12 cellular contexts compared by ENCODE assay signal in genomic region chr5:142065273-142065672, GRCh38. TPM values are rescaled to one million over a fixed set of nuclear protein-coding genes. Genes with fewer than 3 reads are reported as not detected.
DNase-seq lines count a peak whose midpoint lies in the region; ATAC-seq and TF ChIP-seq lines count a peak whose summit lies in the region.
"Had no signal": no experiment of that assay in that cellular context is flagged by ENCODE, and none has a peak within 500 bp of the region (broad histone marks: within the 10 kb centered on the region; RNA-seq: fewer than 3 reads in every experiment).

No MANE protein-coding gene starts in this region.

- H3K27ac ChIP-seq in SK-N-SH (ENCODE audit: low read depth in 2 of 2, low read length in 1 of 2) (peak overlapping the region in 1 of 2 experiments; percentile 98; a peak in 2 of 4 replicates), substantia nigra (ENCODE audit: low read depth, low read length, poor library complexity, severe bottlenecking) (peak overlapping the region; percentile 61)
- H3K27ac ChIP-seq: transverse colon had no signal

- no peaks in the 10 kb centered on the region for H3K9me3 ChIP-seq in SK-N-SH
- H3K9me3 ChIP-seq: transverse colon had no signal

- H3K27me3 ChIP-seq in SK-N-SH (ENCODE audit: insufficient read depth) = no peaks in the 10 kb centered on the region
- H3K27me3 ChIP-seq: transverse colon had no signal

- no peak overlapping the region for H3K4me2 ChIP-seq in SK-N-SH

- H4K20me1 ChIP-seq in SK-N-SH (ENCODE audit: insufficient read depth) = no peaks in the 10 kb centered on the region

- no peaks in the 10 kb centered on the region for H3K79me2 ChIP-seq in SK-N-SH (ENCODE audit: insufficient read depth)

- TF ChIP-seq RAD21 in SK-N-SH (IDR thresholded peaks at IDR 0.05; ENCODE audit: low read length) = peak; percentile 27

- intact Hi-C loops in Right ventricle myocardium superior (cut with DNase I) (no loop called here), posterior vena cava (cut with DNase I) (loop anchor here in 1 of 2 donors (1.0 to 5.0 kb wide), 2 partner anchors 17 to 967 kb away; no protein-coding TSS in a partner anchor)

- peaks cover 15 to 41% of the 10 kb centered on the region in 2 experiments for H3K4me1 ChIP-seq in SK-N-SH (ENCODE audit: control insufficient read depth in 1 of 2, insufficient read depth in 2 of 2, low read depth in 1 of 2, low read length in 1 of 2)

- H2AFZ ChIP-seq in SK-N-SH (ENCODE audit: low read depth) = no peak overlapping the region

- H3K4me3 Mint-ChIP-seq in activated naive CD8-positive, alpha-beta T cell treated with anti-CD3 and anti-CD28 coated beads, Interleukin-2, amount 50 U/mL, for 24 hours = no peak overlapping the region
- H3K4me3 Mint-ChIP-seq: mesothelial cell of epicardium had no signal

- peak in 1 of 2 experiments; percentile 74; a peak in 2 of 4 replicates for TF ChIP-seq EP300 in SK-N-SH (IDR thresholded peaks at IDR 0.05; ENCODE audit: borderline replicate concordance in 1 of 2, low read depth in 1 of 2, low read length in 1 of 2)

- TF ChIP-seq CTCF in SK-N-SH (IDR thresholded peaks at IDR 0.05) (no peak), fibroblast of villous mesenchyme (IDR thresholded peaks at IDR 0.05; ENCODE audit: insufficient read depth, low read depth, low read length) (no peak)

- peaks cover 1% of the 10 kb centered on the region for H3K27me3 Mint-ChIP-seq in activated naive CD8-positive, alpha-beta T cell treated with anti-CD3 and anti-CD28 coated beads, Interleukin-2, amount 50 U/mL, for 24 hours

- H3K9me2 ChIP-seq in SK-N-SH = no peaks in the 10 kb centered on the region

- ATAC-seq in activated naive CD8-positive, alpha-beta T cell treated with anti-CD3 and anti-CD28 coated beads, Interleukin-2, amount 50 U/mL, for 24 hours = no peak
- no peak for ATAC-seq in Right ventricle myocardium superior (ENCODE audit: poor library complexity)

- DNase-seq in NCI-H1092 treated with DMSO at 0.1 percent for 48 hours (lab: John Stamatoyannopoulos, UW) = peak; percentile 43
- DNase-seq in NCI-H1092 (lab: John Stamatoyannopoulos, UW) = no peak
- DNase-seq in SK-N-SH = peak; percentile 78
- peak; percentile 22 for DNase-seq in fibroblast of villous mesenchyme (ENCODE audit: low read depth)
- DNase-seq in substantia nigra (lab: John Stamatoyannopoulos, UW) = peak in 38 of 49 donors; percentile 5 to 77 (median 38)
- DNase-seq in activated naive CD8-positive, alpha-beta T cell treated with anti-CD3 and anti-CD28 coated beads, Interleukin-2, amount 50 U/mL, for 24 hours = no peak
- DNase-seq in Right ventricle myocardium superior = no peak
- no peak for DNase-seq in posterior vena cava (ENCODE audit: low spot score)
- DNase-seq: activated CD4-positive, alpha-beta T cell treated with anti-CD3 and anti-CD28 coated beads for 48 hours; KBM-7; transverse colon had no signal

- H3K36me3 Mint-ChIP-seq in activated naive CD8-positive, alpha-beta T cell treated with anti-CD3 and anti-CD28 coated beads, Interleukin-2, amount 50 U/mL, for 24 hours (ENCODE audit: low read depth) = no peaks in the 10 kb centered on the region
- H3K36me3 Mint-ChIP-seq: mesothelial cell of epicardium had no signal

- 28% methylated on average over 2 of the region's 2 CpGs for WGBS in SK-N-SH (ENCODE audit: low lambda C conversion rate)

- no peaks in the 10 kb centered on the region for H3K36me3 ChIP-seq in SK-N-SH (replicated peaks in 1 of 2; ENCODE audit: control insufficient read depth in 1 of 2, insufficient read depth in 2 of 2, low read length in 1 of 2)
- H3K36me3 ChIP-seq: transverse colon had no signal

- H3F3A ChIP-seq in SK-N-SH (replicated peaks; ENCODE audit: insufficient read depth) = peaks cover 6% of the 10 kb centered on the region

- no peak overlapping the region for H3K9ac ChIP-seq in SK-N-SH

- peaks cover 20% of the 10 kb centered on the region for H3K4me1 Mint-ChIP-seq in activated naive CD8-positive, alpha-beta T cell treated with anti-CD3 and anti-CD28 coated beads, Interleukin-2, amount 50 U/mL, for 24 hours

- no peaks in the 10 kb centered on the region for H3K9me3 Mint-ChIP-seq in activated naive CD8-positive, alpha-beta T cell treated with anti-CD3 and anti-CD28 coated beads, Interleukin-2, amount 50 U/mL, for 24 hours
- H3K9me3 Mint-ChIP-seq: mesothelial cell of epicardium had no signal

- POLR2A ChIA-PET in SK-N-SH (lab: Yijun Ruan, JAX) = interaction anchor here (1.4 kb wide), 1 partner anchor 45 kb away, joined by 3 read pairs; no protein-coding TSS in a partner anchor

- CTCF ChIA-PET in SK-N-SH (lab: Yijun Ruan, JAX) = interaction anchor here (1.2 to 4.9 kb wide), 4 partner anchors 52 to 181 kb away, joined by 3 to 35 read pairs (median 4); partner anchors contain the start of gene GNPDA1

- H3K4me3 ChIP-seq in SK-N-SH (ENCODE audit: low read depth in 2 of 2, low read length in 1 of 2) (no peak overlapping the region), fibroblast of villous mesenchyme (ENCODE audit: low read depth, low read length) (no peak overlapping the region)
- H3K4me3 ChIP-seq: transverse colon had no signal

- no peak overlapping the region for H3K27ac Mint-ChIP-seq in activated naive CD8-positive, alpha-beta T cell treated with anti-CD3 and anti-CD28 coated beads, Interleukin-2, amount 50 U/mL, for 24 hours
- H3K27ac Mint-ChIP-seq: mesothelial cell of epicardium had no signal

TF ChIP-seq in SK-N-SH, 30 proteins besides CTCF, POLR2A, EP300 and RAD21:
- no peak for TF ChIP-seq SIN3A (IDR thresholded peaks at IDR 0.05; ENCODE audit: borderline replicate concordance, low read depth, low read length)
- TF ChIP-seq, protein P1, sequence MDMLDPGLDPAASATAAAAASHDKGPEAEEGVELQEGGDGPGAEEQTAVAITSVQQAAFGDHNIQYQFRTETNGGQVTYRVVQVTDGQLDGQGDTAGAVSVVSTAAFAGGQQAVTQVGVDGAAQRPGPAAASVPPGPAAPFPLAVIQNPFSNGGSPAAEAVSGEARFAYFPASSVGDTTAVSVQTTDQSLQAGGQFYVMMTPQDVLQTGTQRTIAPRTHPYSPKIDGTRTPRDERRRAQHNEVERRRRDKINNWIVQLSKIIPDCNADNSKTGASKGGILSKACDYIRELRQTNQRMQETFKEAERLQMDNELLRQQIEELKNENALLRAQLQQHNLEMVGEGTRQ (IDR thresholded peaks at IDR 0.05; ENCODE audit: borderline replicate concordance, low read depth, low read length) = no peak
- no peak for TF ChIP-seq FOSL2 (IDR thresholded peaks at IDR 0.05; ENCODE audit: borderline replicate concordance, low read depth)
- TF ChIP-seq MXI1 (IDR thresholded peaks at IDR 0.05; ENCODE audit: low read depth, low read length) = peak; percentile 54; the same call in 1 of the 2 replicates
- no peak for TF ChIP-seq TEAD4 (IDR thresholded peaks at IDR 0.05; ENCODE audit: borderline replicate concordance, insufficient read depth)
- no peak for TF ChIP-seq MAX (IDR thresholded peaks at IDR 0.05; ENCODE audit: low read depth)
- TF ChIP-seq NRF1 (IDR thresholded peaks at IDR 0.05; ENCODE audit: low read depth, low read length) = no peak
- TF ChIP-seq, protein P2, sequence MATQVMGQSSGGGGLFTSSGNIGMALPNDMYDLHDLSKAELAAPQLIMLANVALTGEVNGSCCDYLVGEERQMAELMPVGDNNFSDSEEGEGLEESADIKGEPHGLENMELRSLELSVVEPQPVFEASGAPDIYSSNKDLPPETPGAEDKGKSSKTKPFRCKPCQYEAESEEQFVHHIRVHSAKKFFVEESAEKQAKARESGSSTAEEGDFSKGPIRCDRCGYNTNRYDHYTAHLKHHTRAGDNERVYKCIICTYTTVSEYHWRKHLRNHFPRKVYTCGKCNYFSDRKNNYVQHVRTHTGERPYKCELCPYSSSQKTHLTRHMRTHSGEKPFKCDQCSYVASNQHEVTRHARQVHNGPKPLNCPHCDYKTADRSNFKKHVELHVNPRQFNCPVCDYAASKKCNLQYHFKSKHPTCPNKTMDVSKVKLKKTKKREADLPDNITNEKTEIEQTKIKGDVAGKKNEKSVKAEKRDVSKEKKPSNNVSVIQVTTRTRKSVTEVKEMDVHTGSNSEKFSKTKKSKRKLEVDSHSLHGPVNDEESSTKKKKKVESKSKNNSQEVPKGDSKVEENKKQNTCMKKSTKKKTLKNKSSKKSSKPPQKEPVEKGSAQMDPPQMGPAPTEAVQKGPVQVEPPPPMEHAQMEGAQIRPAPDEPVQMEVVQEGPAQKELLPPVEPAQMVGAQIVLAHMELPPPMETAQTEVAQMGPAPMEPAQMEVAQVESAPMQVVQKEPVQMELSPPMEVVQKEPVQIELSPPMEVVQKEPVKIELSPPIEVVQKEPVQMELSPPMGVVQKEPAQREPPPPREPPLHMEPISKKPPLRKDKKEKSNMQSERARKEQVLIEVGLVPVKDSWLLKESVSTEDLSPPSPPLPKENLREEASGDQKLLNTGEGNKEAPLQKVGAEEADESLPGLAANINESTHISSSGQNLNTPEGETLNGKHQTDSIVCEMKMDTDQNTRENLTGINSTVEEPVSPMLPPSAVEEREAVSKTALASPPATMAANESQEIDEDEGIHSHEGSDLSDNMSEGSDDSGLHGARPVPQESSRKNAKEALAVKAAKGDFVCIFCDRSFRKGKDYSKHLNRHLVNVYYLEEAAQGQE (IDR thresholded peaks at IDR 0.05; ENCODE audit: low read depth, low read length) = no peak
- no peak for TF ChIP-seq JUND (IDR thresholded peaks at IDR 0.05)
- no peak for TF ChIP-seq YY1 (IDR thresholded peaks at IDR 0.05; ENCODE audit: low read depth)
- 0 out of 2 replicates have a peak, but pooled peaks have one; percentile 28 for TF ChIP-seq RCOR1 (IDR thresholded peaks at IDR 0.05; ENCODE audit: low read length)
- peak; percentile 89 for TF ChIP-seq RFX5 (IDR thresholded peaks at IDR 0.05; ENCODE audit: low read length)
- no peak for TF ChIP-seq FOXJ3 (CRISPR knock-in tag; IDR thresholded peaks at IDR 0.05)

RNA-seq across cellular contexts. Expression of gene NDFIP1, which starts 43.3 kb away (rescaled TPM):
- polyA plus RNA-seq in SK-N-SH (2012; rRNA removed) = 25.5 and 40.0 TPM in 2 replicates
- 41.1 and 41.8 TPM in 2 replicates for polyA plus RNA-seq in SK-N-SH (2012; cell fraction: cytosol; rRNA removed)
- polyA plus RNA-seq in SK-N-SH (2012; cell fraction: nucleus; rRNA removed) = 25.1 and 27.1 TPM in 2 replicates
- total RNA-seq in fibroblast of villous mesenchyme (92.0 and 124 TPM in 2 replicates), Right ventricle myocardium superior (50.7 TPM), posterior vena cava (10 to 100 TPM; 78.5 to 81.0 TPM)

RNA-seq across cellular contexts. Expression of gene GNPDA1, which starts 52.4 kb away (rescaled TPM):
- 23.9 and 27.4 TPM in 2 replicates for polyA plus RNA-seq in SK-N-SH (2012; rRNA removed)
- polyA plus RNA-seq in SK-N-SH (2012; cell fraction: cytosol; rRNA removed) = 39.1 and 47.9 TPM in 2 replicates
- polyA plus RNA-seq in SK-N-SH (2012; cell fraction: nucleus; rRNA removed) = 41.6 and 42.9 TPM in 2 replicates
- total RNA-seq in fibroblast of villous mesenchyme (54.8 and 59.6 TPM in 2 replicates), Right ventricle myocardium superior (22.7 TPM), posterior vena cava (10 to 100 TPM; 21.8 to 35.5 TPM)

Comparison
In these comparisons a context has a peak if more than half of its experiments do, and no peak if none do; other contexts are left out.
1. DNase-seq: peak in NCI-H1092 treated with DMSO at 0.1 percent for 48 hours (single experiment), SK-N-SH (single experiment), fibroblast of villous mesenchyme (single experiment) and substantia nigra (38 of 49); none in NCI-H1092 (single experiment), activated naive CD8-positive, alpha-beta T cell treated with anti-CD3 and anti-CD28 coated beads, Interleukin-2, amount 50 U/mL, for 24 hours (single experiment), Right ventricle myocardium superior (single experiment) and posterior vena cava (single experiment).